In genomic region chr14:64705406-64706118, GRCh38 we compare ENCODE assay signal across 7 cellular contexts. TPM values are rescaled to one million over a fixed set of nuclear protein-coding genes. Genes with fewer than 3 reads are reported as not detected.
DNase-seq lines count a peak whose midpoint lies in the region; ATAC-seq, FAIRE-seq and TF ChIP-seq lines count a peak whose summit lies in the region.

No MANE protein-coding gene starts in this region.

- intact Hi-C loops in endothelial cell of umbilical vein (cut with micrococcal nuclease), result loop anchor here (2.0 kb wide), 1 partner anchor 57 kb away; no protein-coding TSS in a partner anchor
- intact Hi-C loops in vagina (cut with DNase I), result no loop called here

- ATAC-seq in HG03460 (IDR thresholded peaks at IDR 0.05; ENCODE audit: unreplicated experiment) (no peak), GM18907 (IDR thresholded peaks at IDR 0.05; ENCODE audit: unreplicated experiment) (no peak)

- peak overlapping the region; percentile 74 for H3K9ac ChIP-seq in GM23248
- no peak overlapping the region for H3K9ac ChIP-seq in endothelial cell of umbilical vein (replicated peaks; ENCODE audit: extremely low read depth, insufficient read depth, low read length)
- peak overlapping the region; percentile 86 to 99 for H3K9ac ChIP-seq in mucosa of rectum (ENCODE audit: low read depth in 1 of 2, low read length in 2 of 2)

- no peaks in the 10 kb centered on the region for H3K9me2 ChIP-seq in GM23248 (ENCODE audit: insufficient read depth)

- peak overlapping the region; percentile 92 for H3K4me2 ChIP-seq in GM23248 (ENCODE audit: unreplicated experiment)
- H3K4me2 ChIP-seq in endothelial cell of umbilical vein (ENCODE audit: insufficient read depth, low read length), result peak overlapping the region; percentile 90

- peak overlapping the region; percentile 89 for H3K4me3 ChIP-seq in GM23248
- H3K4me3 ChIP-seq in endothelial cell of umbilical vein (replicated peaks in 1 of 3; ENCODE audit: insufficient read depth in 1 of 3, low read depth in 1 of 3, low read length in 3 of 3), result peak overlapping the region; percentile 78 to 94 (median 84)
- H3K4me3 ChIP-seq in mucosa of rectum (ENCODE audit: low read length in 2 of 2), result peak overlapping the region; percentile 87 to 92
- peak overlapping the region; percentile 70 for H3K4me3 ChIP-seq in vagina

- H2AFZ ChIP-seq in GM23248 (peak overlapping the region; percentile 91), endothelial cell of umbilical vein (ENCODE audit: low read depth, low read length) (peak overlapping the region; percentile 76)

- 19 to 26% methylated on average over 17 of the region's 17 CpGs for WGBS in GM23248 (ENCODE audit: low coverage in 1 of 2, low lambda C conversion rate in 2 of 2, missing lambda C conversion rate in 2 of 2), 2 experiments

- H3K27me3 ChIP-seq in GM23248 (replicated peaks; ENCODE audit: insufficient read depth) (0 out of 2 replicates have a peak, but pooled peaks cover 10% of the 10 kb centered on the region), endothelial cell of umbilical vein (ENCODE audit: control insufficient read depth in 2 of 2, insufficient read depth in 2 of 2, low read length in 2 of 2) (peaks cover 18 to 29% of the 10 kb centered on the region in 2 experiments), mucosa of rectum (ENCODE audit: control insufficient read depth in 2 of 2, insufficient read depth in 2 of 2, low read length in 2 of 2) (peaks cover 0 to 2% of the 10 kb centered on the region in 2 donors), vagina (no peaks in the 10 kb centered on the region)

- H3K36me3 ChIP-seq in GM23248 (ENCODE audit: low read depth) (no peaks in the 10 kb centered on the region), endothelial cell of umbilical vein (ENCODE audit: control insufficient read depth in 2 of 2, extremely low read depth in 1 of 2, insufficient read depth in 2 of 2, low read length in 2 of 2) (no peaks in the 10 kb centered on the region), mucosa of rectum (ENCODE audit: control insufficient read depth in 2 of 2, insufficient read depth in 2 of 2, low read length in 2 of 2) (peaks cover 0 to 3% of the 10 kb centered on the region in 2 donors), vagina (no peaks in the 10 kb centered on the region)

- peak; percentile 43 for DNase-seq in GM23248
- DNase-seq in RPMI8226, result peak; percentile 24
- no peak for DNase-seq in endothelial cell of umbilical vein (ENCODE audit: low read depth, low spot score)
- DNase-seq in vagina (ENCODE audit: extremely low spot score in 2 of 2), result no peak

- H3K9me1 ChIP-seq in endothelial cell of umbilical vein (replicated peaks; ENCODE audit: control insufficient read depth, extremely low read depth, insufficient read depth, low read length), result no peaks in the 10 kb centered on the region

- in situ Hi-C loops in GM23248 (cut with MboI), result no loop called here

- H3K4me1 ChIP-seq in GM23248 (ENCODE audit: insufficient read depth) (peaks cover 10% of the 10 kb centered on the region), endothelial cell of umbilical vein (ENCODE audit: control insufficient read depth, extremely low read depth, insufficient read depth, low read length) (peaks cover 21% of the 10 kb centered on the region), mucosa of rectum (ENCODE audit: control insufficient read depth in 2 of 2, insufficient read depth in 2 of 2, low read length in 2 of 2) (peaks cover 53 to 64% of the 10 kb centered on the region in 2 donors), vagina (peaks cover 65% of the 10 kb centered on the region)

- H3K9me3 ChIP-seq in GM23248 (ENCODE audit: low read depth) (no peaks in the 10 kb centered on the region), endothelial cell of umbilical vein (replicated peaks; ENCODE audit: control insufficient read depth, insufficient read depth, low read length) (no peaks in the 10 kb centered on the region), mucosa of rectum (ENCODE audit: control insufficient read depth in 2 of 2, low read length in 2 of 2) (no peaks in the 10 kb centered on the region), vagina (no peaks in the 10 kb centered on the region)

- TF ChIP-seq POLR2A in endothelial cell of umbilical vein (IDR thresholded peaks at IDR 0.05; ENCODE audit: low read depth, low read length), result no peak
- no peak for TF ChIP-seq POLR2A in vagina (IDR thresholded peaks at IDR 0.05)

- H4K20me1 ChIP-seq in GM23248 (ENCODE audit: insufficient read depth), result no peaks in the 10 kb centered on the region
- H4K20me1 ChIP-seq in endothelial cell of umbilical vein (replicated peaks; ENCODE audit: control insufficient read depth, extremely low read depth, insufficient read depth, low read length), result no peaks in the 10 kb centered on the region

- H3F3A ChIP-seq in GM23248 (ENCODE audit: insufficient read depth), result peaks cover 3% of the 10 kb centered on the region; the same call in 1 of the 2 replicates

- no peak overlapping the region for H3K27ac ChIP-seq in GM23248
- no peak overlapping the region for H3K27ac ChIP-seq in endothelial cell of umbilical vein (ENCODE audit: insufficient read depth, low read depth, low read length)
- H3K27ac ChIP-seq in mucosa of rectum (ENCODE audit: low read depth in 2 of 2, low read length in 2 of 2), result peak overlapping the region; percentile 93 to 94
- peak overlapping the region; percentile 92 for H3K27ac ChIP-seq in vagina

- dilution Hi-C loops in endothelial cell of umbilical vein (cut with MboI; ENCODE audit: extremely low pct_ligation_motif_present, low sequenced_read_pairs), result no loop called here

- POLR2A ChIA-PET in endothelial cell of umbilical vein (lab: Charles Lee), result interaction anchor here (1.2 kb wide), 1 partner anchor 166 kb away, joined by 3 read pairs; the partner anchor contains the start of gene HSPA2

- CTCF ChIA-PET in endothelial cell of umbilical vein (lab: Charles Lee), result interaction anchor here (0.6 to 2.1 kb wide), 5 partner anchors 15 to 57 kb away, joined by 3 to 6 read pairs (median 4); no protein-coding TSS in a partner anchor

- H3K79me2 ChIP-seq in GM23248 (ENCODE audit: insufficient read depth) (no peaks in the 10 kb centered on the region), endothelial cell of umbilical vein (ENCODE audit: control insufficient read depth, insufficient read depth, low read length) (peaks cover 5% of the 10 kb centered on the region)

- TF ChIP-seq CTCF in endothelial cell of umbilical vein (IDR thresholded peaks at IDR 0.05; ENCODE audit: extremely low read depth in 1 of 2, insufficient read depth in 1 of 2, low read depth in 1 of 2, low read length in 2 of 2) (no peak), vagina (IDR thresholded peaks at IDR 0.05) (no peak)

- FAIRE-seq in endothelial cell of umbilical vein (lab: Jason Lieb, UNC), result no peak

- no TSS peak for BruUV-seq in endothelial cell of umbilical vein (replicated peaks; lab: Mats Ljungman, UMichigan)

TF ChIP-seq in endothelial cell of umbilical vein, 7 proteins besides CTCF, POLR2A, EP300 and RAD21:
- TF ChIP-seq, protein P1, sequence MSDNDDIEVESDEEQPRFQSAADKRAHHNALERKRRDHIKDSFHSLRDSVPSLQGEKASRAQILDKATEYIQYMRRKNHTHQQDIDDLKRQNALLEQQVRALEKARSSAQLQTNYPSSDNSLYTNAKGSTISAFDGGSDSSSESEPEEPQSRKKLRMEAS (IDR thresholded peaks at IDR 0.05; ENCODE audit: insufficient read depth, insufficient read length), result no peak
- no peak for TF ChIP-seq GATA2 (IDR thresholded peaks at IDR 0.05; ENCODE audit: insufficient read depth, insufficient read length, low read depth, low read length)
- no peak for TF ChIP-seq POLR2AphosphoS5 (IDR thresholded peaks at IDR 0.05; ENCODE audit: insufficient read depth, low read depth, low read length)

RNA-seq across cellular contexts. Expression of gene PLEKHG3, which starts 1.3 kb away (rescaled TPM):
- total RNA-seq in GM23248 (2014; rRNA removed; shearing (Covaris generic)), result 4.6 and 6.9 TPM in 2 replicates
- polyA plus RNA-seq in GM23248 (2016; fragmentation: Nextera tagmentation; extraction: Ambion mirVana), result 2.1 and 2.4 TPM in 2 replicates
- 6.9 and 8.0 TPM in 2 replicates for total RNA-seq in endothelial cell of umbilical vein
- polyA plus RNA-seq in endothelial cell of umbilical vein, result 6.6 and 12.4 TPM in 2 replicates
- polyA plus RNA-seq in endothelial cell of umbilical vein (2011; cell fraction: cytosol; rRNA removed), result 6.5 and 7.2 TPM in 2 replicates
- polyA plus RNA-seq in endothelial cell of umbilical vein (2011; cell fraction: nucleus; rRNA removed), result 24.3 and 25.4 TPM in 2 replicates
- polyA plus RNA-seq in endothelial cell of umbilical vein (2012), result 6.9 and 10.1 TPM in 2 replicates
- 9.2 and 10.9 TPM in 2 replicates for polyA minus RNA-seq in endothelial cell of umbilical vein
- polyA minus RNA-seq in endothelial cell of umbilical vein (2011; cell fraction: cytosol; rRNA and poly(A)+ RNA removed), result 17.1 TPM
- polyA minus RNA-seq in endothelial cell of umbilical vein (2011; cell fraction: nucleus; rRNA and poly(A)+ RNA removed), result 5.8 and 8.1 TPM in 2 replicates
- 50.1 TPM for total RNA-seq in vagina

Comparison
In these comparisons a context has a peak if more than half of its experiments do, and no peak if none do; other contexts are left out.
1. DNase-seq: peak in GM23248 (single experiment) and RPMI8226 (single experiment); none in endothelial cell of umbilical vein (single experiment) and vagina (0 of 2).
2. H3K27ac ChIP-seq: peak in mucosa of rectum (2 of 2) and vagina (single experiment); none in GM23248 (single experiment) and endothelial cell of umbilical vein (single experiment).
3. Peak in every context shown above with its lines, with median percentiles within 50 percentile points of each other: H3K4me3 ChIP-seq.